ENCODE assay signal across 8 cellular contexts in genomic region chr1:12480748-12481362, GRCh38.
DNase-seq lines count a peak whose midpoint lies in the region; TF ChIP-seq lines count a peak whose summit lies in the region.

No MANE protein-coding gene starts in this region.

- no peak overlapping the region; the same call in 1 of the 2 replicates for H3K27ac ChIP-seq in HEK293 (ENCODE audit: extremely low read depth, low read depth, low read length)
- peak overlapping the region; percentile 79 to 92 (median 89) for H3K27ac ChIP-seq in esophagus squamous epithelium

- peak; percentile 93 for DNase-seq in AG09309 (ENCODE audit: low read depth)
- peak; percentile 8 for DNase-seq in T-helper 9 cell
- DNase-seq in esophagus squamous epithelium (lab: John Stamatoyannopoulos, UW), result no peak
- DNase-seq in renal cortical epithelial cell (ENCODE audit: low read depth), result peak; percentile 95
- no peak for DNase-seq in D341Med (ENCODE audit: low spot score)
- DNase-seq in NCI-H748 treated with DMSO at 0.1 percent for 48 hours (lab: John Stamatoyannopoulos, UW), result no peak
- DNase-seq in ureter (ENCODE audit: low spot score), result no peak

- intact Hi-C loops in esophagus squamous epithelium (cut with DNase I), result no loop called here

- 8 to 60% methylated on average over 1 to 2 of the region's 5 CpGs for WGBS in esophagus squamous epithelium, 2 donors

- no peaks in the 10 kb centered on the region for H3K27me3 ChIP-seq in esophagus squamous epithelium

- no peak for TF ChIP-seq CTCF in AG09309 (IDR thresholded peaks at IDR 0.05; ENCODE audit: control insufficient read depth, insufficient read depth, low read depth, low read length, missing control alignments)
- TF ChIP-seq CTCF in HEK293 (tag by site-specific recombination; IDR thresholded peaks at IDR 0.05), result no peak
- no peak for TF ChIP-seq CTCF in esophagus squamous epithelium (IDR thresholded peaks at IDR 0.05)

- H3K4me1 ChIP-seq in HEK293 (ENCODE audit: control insufficient read depth, insufficient read depth, low read length) (peaks cover 25% of the 10 kb centered on the region), esophagus squamous epithelium (peaks cover 46 to 98% (median 64%) of the 10 kb centered on the region in 3 donors)

- TF ChIP-seq POLR2A in esophagus squamous epithelium (IDR thresholded peaks at IDR 0.05), result peak in 1 of 4 donors; percentile 15

- H3K9me3 ChIP-seq in HEK293 (ENCODE audit: control insufficient read depth, insufficient read depth, low read depth, low read length) (no peaks in the 10 kb centered on the region), esophagus squamous epithelium (no peaks in the 10 kb centered on the region)

- no peak overlapping the region for H3K4me3 ChIP-seq in AG09309 (ENCODE audit: control insufficient read depth, low read depth, low read length)
- no peak overlapping the region for H3K4me3 ChIP-seq in HEK293 (ENCODE audit: low read depth, low read length)
- no peak overlapping the region for H3K4me3 ChIP-seq in esophagus squamous epithelium

- peaks cover 0 to 15% of the 10 kb centered on the region in 2 experiments; a peak in 1 of 3 replicates for H3K36me3 ChIP-seq in HEK293 (ENCODE audit: control insufficient read depth in 2 of 2, insufficient read depth in 1 of 2, low read length in 2 of 2)
- peaks cover 0 to 23% (median 0%) of the 10 kb centered on the region in 3 donors for H3K36me3 ChIP-seq in esophagus squamous epithelium

- CTCF ChIA-PET in HEK293 (lab: Yijun Ruan, JAX), result interaction anchor here (0.7 to 1.2 kb wide), 3 partner anchors 10 to 121 kb away, joined by 3 read pairs; no protein-coding TSS in a partner anchor

- POLR2A ChIA-PET in HEK293 (lab: Yijun Ruan, JAX), result interaction anchor here (0.9 kb wide), 1 partner anchor 59 kb away, joined by 3 read pairs; no protein-coding TSS in a partner anchor

TF ChIP-seq in HEK293, 187 proteins besides CTCF, POLR2A, EP300 and RAD21:
- peak; percentile 83 for TF ChIP-seq FEZF1 (tag by site-specific recombination; IDR thresholded peaks at IDR 0.05)
- TF ChIP-seq, protein P1, sequence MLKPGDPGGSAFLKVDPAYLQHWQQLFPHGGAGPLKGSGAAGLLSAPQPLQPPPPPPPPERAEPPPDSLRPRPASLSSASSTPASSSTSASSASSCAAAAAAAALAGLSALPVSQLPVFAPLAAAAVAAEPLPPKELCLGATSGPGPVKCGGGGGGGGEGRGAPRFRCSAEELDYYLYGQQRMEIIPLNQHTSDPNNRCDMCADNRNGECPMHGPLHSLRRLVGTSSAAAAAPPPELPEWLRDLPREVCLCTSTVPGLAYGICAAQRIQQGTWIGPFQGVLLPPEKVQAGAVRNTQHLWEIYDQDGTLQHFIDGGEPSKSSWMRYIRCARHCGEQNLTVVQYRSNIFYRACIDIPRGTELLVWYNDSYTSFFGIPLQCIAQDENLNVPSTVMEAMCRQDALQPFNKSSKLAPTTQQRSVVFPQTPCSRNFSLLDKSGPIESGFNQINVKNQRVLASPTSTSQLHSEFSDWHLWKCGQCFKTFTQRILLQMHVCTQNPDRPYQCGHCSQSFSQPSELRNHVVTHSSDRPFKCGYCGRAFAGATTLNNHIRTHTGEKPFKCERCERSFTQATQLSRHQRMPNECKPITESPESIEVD (tag by site-specific recombination; IDR thresholded peaks at IDR 0.05), result no peak
- peak; percentile 40; the same call in 1 of the 2 replicates for TF ChIP-seq SP7 (tag by site-specific recombination; IDR thresholded peaks at IDR 0.05)
- peak; percentile 64 for TF ChIP-seq ZXDB (tag by site-specific recombination; IDR thresholded peaks at IDR 0.05)
- TF ChIP-seq ZNF768 (tag by site-specific recombination; IDR thresholded peaks at IDR 0.05), result no peak
- TF ChIP-seq ZNF223 (tag by site-specific recombination; IDR thresholded peaks at IDR 0.05), result 0 out of 2 replicates have a peak, but pooled peaks have one; percentile 11
- TF ChIP-seq TRIM28 (IDR thresholded peaks at IDR 0.05; ENCODE audit: borderline replicate concordance, low read length), result 0 out of 2 replicates have a peak, but pooled peaks have one; percentile 32
TF ChIP-seq in HEK293: peak in this region for 5.

Comparison
In these comparisons a context has a peak if more than half of its experiments do, and no peak if none do; other contexts are left out.
1. DNase-seq: peak in AG09309 (single experiment), T-helper 9 cell (single experiment) and renal cortical epithelial cell (single experiment); none in esophagus squamous epithelium (single experiment), D341Med (single experiment), NCI-H748 treated with DMSO at 0.1 percent for 48 hours (single experiment) and ureter (single experiment).